17 cellular contexts compared by ENCODE assay signal in the genomic region with DNA sequence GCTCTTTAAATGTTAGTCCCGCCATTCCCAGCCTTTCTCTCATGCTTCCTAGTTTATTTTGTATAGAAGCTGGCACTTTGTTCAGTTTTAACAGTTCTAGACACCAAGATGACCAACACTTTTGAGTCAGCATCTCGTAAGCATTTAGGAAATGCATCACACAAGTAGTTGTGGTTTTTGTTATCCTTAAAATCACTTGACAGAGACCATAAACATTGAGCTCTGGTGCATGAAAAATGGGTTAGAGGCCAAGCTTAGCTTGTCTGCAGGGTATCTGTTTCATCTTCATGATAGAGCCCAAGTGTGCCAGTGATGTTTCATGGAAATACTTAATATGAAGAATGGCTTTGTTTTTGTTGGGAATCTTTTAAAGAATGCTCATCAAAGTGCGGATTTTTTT.
DNase-seq lines count a peak whose midpoint lies in the region; TF ChIP-seq lines count a peak whose summit lies in the region.
"Had no signal": no experiment of that assay in that cellular context is flagged by ENCODE, and none has a peak within 500 bp of the region (broad histone marks: within the 10 kb centered on the region; RNA-seq: fewer than 3 reads in every experiment).

No MANE protein-coding gene starts in this region.

- H3K4me3 ChIP-seq in brain microvascular endothelial cell (ENCODE audit: low read depth, low read length): no peak overlapping the region
- H3K4me3 ChIP-seq: GM12878 had no signal

- no peaks in the 10 kb centered on the region for H3K36me3 ChIP-seq in brain microvascular endothelial cell (replicated peaks)

- DNase-seq in AG08395 (ENCODE audit: low spot score) (peak; percentile 80), HS-5 (ENCODE audit: low read depth) (peak; percentile 61), brain microvascular endothelial cell (peak; percentile 89), left kidney (ENCODE audit: low read depth, low spot score) (peak; percentile 62), NOMO-1 (lab: John Stamatoyannopoulos, UW; ENCODE audit: unreplicated experiment in 2 of 2) (no peak), NCI-H748 (lab: John Stamatoyannopoulos, UW; ENCODE audit: unreplicated experiment) (no peak), NCI-H2171 treated with DMSO at 0.1 percent for 48 hours (lab: John Stamatoyannopoulos, UW) (no peak)
- no peak for DNase-seq in stimulated activated CD4-positive, alpha-beta T cell treated with anti-CD3 and anti-CD28 coated beads, Interleukin-2, amount 100 ng/mL, for 24 hours
- DNase-seq: activated CD4-positive, alpha-beta T cell treated with anti-CD3 and anti-CD28 coated beads, Interleukin-2, amount 10 ng/mL, durations not matched to agents 7 days and 5 days; activated naive CD4-positive, alpha-beta T cell treated with anti-CD3 and anti-CD28 coated beads for 36 hours; effector CD8-positive, alpha-beta T cell; NCI-H1417; NCI-H774; nephron progenitor cell; SW 1271 had no signal

- in situ Hi-C loops in brain microvascular endothelial cell (cut with HindIII; ENCODE audit: low pct_ligation_motif_present, low sequenced_read_pairs): no loop called here

- no peaks in the 10 kb centered on the region for H3K27me3 ChIP-seq in brain microvascular endothelial cell (replicated peaks)

- no peak for TF ChIP-seq CTCF in brain microvascular endothelial cell (IDR thresholded peaks at IDR 0.05; ENCODE audit: low read depth, low read length, missing control alignments)

- H3K27ac ChIP-seq in brain microvascular endothelial cell: peak overlapping the region; percentile 49
- H3K27ac ChIP-seq: C4-2B had no signal

Comparison
In these comparisons a context has a peak if more than half of its experiments do, and no peak if none do; other contexts are left out.
1. DNase-seq: peak in AG08395 (single experiment), HS-5 (single experiment), brain microvascular endothelial cell (single experiment) and left kidney (single experiment); none in NOMO-1 (0 of 2), stimulated activated CD4-positive, alpha-beta T cell treated with anti-CD3 and anti-CD28 coated beads, Interleukin-2, amount 100 ng/mL, for 24 hours (0 of 2), NCI-H748 (single experiment) and NCI-H2171 treated with DMSO at 0.1 percent for 48 hours (single experiment).